ENCODE assay signal across 18 cellular contexts in the genomic region with DNA sequence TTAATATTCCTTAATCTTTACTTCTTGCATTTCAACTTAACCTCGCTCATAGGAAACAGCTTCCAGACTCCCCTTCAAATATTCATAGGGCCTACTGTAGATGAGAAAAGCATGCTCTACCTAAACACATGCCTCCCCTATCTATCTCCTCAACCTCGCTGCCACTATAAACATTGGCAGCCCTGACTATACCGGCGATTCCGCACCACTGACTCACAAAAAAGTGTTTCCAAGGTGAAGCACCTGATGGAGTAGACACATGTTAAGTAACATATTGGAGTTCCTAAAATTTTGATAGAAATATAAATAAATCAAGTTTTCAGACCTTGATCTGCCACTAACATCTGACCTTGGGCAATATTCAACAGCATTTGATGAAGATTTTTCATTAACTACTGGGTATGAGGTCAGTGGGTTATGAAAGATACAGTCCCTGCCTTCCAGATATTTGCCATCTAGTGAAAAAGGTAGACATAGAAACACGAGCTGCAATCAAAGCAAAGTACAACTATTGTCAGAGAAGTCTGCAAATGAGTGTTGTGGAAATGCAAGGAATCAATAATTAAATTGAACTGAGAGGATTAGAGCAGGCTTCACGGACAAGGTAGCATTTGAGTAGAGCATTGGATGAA.
"Had no signal": no experiment of that assay in that cellular context is flagged by ENCODE, and none has a peak within 500 bp of the region (broad histone marks: within the 10 kb centered on the region; RNA-seq: fewer than 3 reads in every experiment).

No MANE protein-coding gene starts in this region.

- ATAC-seq: activated CD4-positive, CD25-positive, alpha-beta regulatory T cell treated with anti-CD3 and anti-CD28 coated beads, Interleukin-2, amount 50 U/mL, for 24 hours; activated CD8-positive, alpha-beta T cell treated with anti-CD3 and anti-CD28 coated beads, Interleukin-2, amount 10 ng/mL, durations not matched to agents 7 days and 5 days; activated naive CD4-positive, alpha-beta T cell treated with anti-CD3 and anti-CD28 coated beads, Interleukin-2, amount 50 U/mL, for 72 hours; right cardiac atrium; T-helper 17 cell had no signal

- H3K27ac ChIP-seq: neutrophil, parathyroid adenoma had no signal

- H3K9me3 ChIP-seq: neutrophil, upper lobe of left lung had no signal

- DNase-seq: activated CD4-positive, alpha-beta T cell treated with anti-CD3 and anti-CD28 coated beads, Interleukin-2, amount 10 ng/mL, durations not matched to agents 7 days and 5 days; activated CD8-positive, alpha-beta T cell treated with anti-CD3 and anti-CD28 coated beads, Interleukin-2, amount 10 ng/mL, durations not matched to agents 7 days and 5 days; aorta; central memory CD4-positive, alpha-beta T cell; effector memory CD4-positive, alpha-beta T cell; foreskin melanocyte; immature natural killer cell; kidney glomerular epithelial cell; right cardiac atrium; stimulated activated CD4-positive, alpha-beta T cell treated with anti-CD3 and anti-CD28 coated beads, Interleukin-1b, Interleukin-23, amount 100 ng/mL, for 48 hours; SW 1271; T-helper 17 cell; upper lobe of left lung had no signal

- H3K9ac ChIP-seq: parathyroid adenoma had no signal

- H3K4me3 ChIP-seq: skin epidermis, upper lobe of left lung had no signal

- H3K36me3 ChIP-seq: neutrophil, upper lobe of left lung had no signal

- H3K27me3 ChIP-seq: neutrophil, upper lobe of left lung had no signal
